In genomic region chr5:1284336-1284970, GRCh38 we compare ENCODE assay signal across 15 cellular contexts. TPM values are rescaled to one million over a fixed set of nuclear protein-coding genes. Genes with fewer than 3 reads are reported as not detected.
A peak's percentile ranks its signal among the peaks of the same experiment; 100 is the strongest.
DNase-seq lines count a peak whose midpoint lies in the region; ATAC-seq and TF ChIP-seq lines count a peak whose summit lies in the region.
"Not testable (repeated sequence)": the region's sequence is repeated elsewhere in the genome, so short reads cannot be mapped to it uniquely, and the experiment has no call there.
"Had no signal": no experiment of that assay in that cellular context is flagged by ENCODE, and none has a peak within 500 bp of the region (broad histone marks: within the 10 kb centered on the region; RNA-seq: fewer than 3 reads in every experiment).

No MANE protein-coding gene starts in this region.

- H3K4me1 Mint-ChIP-seq in activated B cell treated with CpG ODN at 0.5 μM for 24 hours; activated naive CD4-positive, alpha-beta T cell treated with anti-CD3 and anti-CD28 coated beads, Interleukin-2, amount 10 ng/mL, durations not matched to agents 7 days and 5 days; glutamatergic neuron (ENCODE audit: low read depth, unreplicated experiment); osteocyte (ENCODE audit: unreplicated experiment); type B pancreatic cell (ENCODE audit: unreplicated experiment): not testable (repeated sequence)

- H3K9me3 ChIP-seq in Karpas-422 (ENCODE audit: low read length), result not testable (repeated sequence)

- H3K9ac ChIP-seq in Karpas-422 (ENCODE audit: low read length), result not testable (repeated sequence)

- ATAC-seq in activated B cell treated with CpG ODN at 0.5 μM for 24 hours (ENCODE audit: low read depth); left lobe of liver: not testable (repeated sequence)

- not testable (repeated sequence) for H3K27me3 ChIP-seq in Karpas-422 (ENCODE audit: low read length)

- not testable (repeated sequence) for TF ChIP-seq CTCF in activated B cell treated with CpG ODN at 0.5 μM for 24 hours (IDR thresholded peaks at IDR 0.05); glutamatergic neuron (IDR thresholded peaks at IDR 0.05; ENCODE audit: partially characterized antibody, unreplicated experiment); osteocyte (IDR thresholded peaks at IDR 0.05); type B pancreatic cell (conservative IDR thresholded peaks at IDR 0.05)

- H3K36me3 Mint-ChIP-seq in activated B cell treated with CpG ODN at 0.5 μM for 24 hours (ENCODE audit: low read depth); osteocyte (ENCODE audit: unreplicated experiment); type B pancreatic cell: not testable (repeated sequence)
- H3K36me3 Mint-ChIP-seq in activated naive CD4-positive, alpha-beta T cell treated with anti-CD3 and anti-CD28 coated beads, Interleukin-2, amount 10 ng/mL, durations not matched to agents 7 days and 5 days, result peaks cover 11% of the 10 kb centered on the region
- peaks cover 16% of the 10 kb centered on the region for H3K36me3 Mint-ChIP-seq in glutamatergic neuron (ENCODE audit: unreplicated experiment)

- not testable (repeated sequence) for H3K27me3 Mint-ChIP-seq in activated B cell treated with CpG ODN at 0.5 μM for 24 hours; activated naive CD4-positive, alpha-beta T cell treated with anti-CD3 and anti-CD28 coated beads, Interleukin-2, amount 10 ng/mL, durations not matched to agents 7 days and 5 days; glutamatergic neuron (ENCODE audit: unreplicated experiment); osteocyte (ENCODE audit: unreplicated experiment); type B pancreatic cell

- CTCF ChIA-PET in activated B cell treated with CpG ODN at 0.5 μM for 24 hours (lab: Charles Lee), result not testable (repeated sequence)
- CTCF ChIA-PET in activated naive CD4-positive, alpha-beta T cell treated with anti-CD3 and anti-CD28 coated beads, Interleukin-2, amount 10 ng/mL, durations not matched to agents 7 days and 5 days (lab: Charles Lee), result interaction anchor here (0.9 to 1.2 kb wide), 3 partner anchors 12 to 96 kb away, joined by 3 read pairs; no protein-coding TSS in a partner anchor

- not testable (repeated sequence) for H3K4me3 ChIP-seq in Karpas-422 (ENCODE audit: low read length)

- DNase-seq in 8988T (peak; percentile 5), Karpas-422 (peak; percentile 9), activated B cell treated with CpG ODN at 0.5 μM for 24 hours (peak; percentile 8), left lobe of liver (ENCODE audit: low spot score) (peak; percentile 24), osteocyte (ENCODE audit: extremely low spot score, unreplicated experiment) (peak; percentile 73), type B pancreatic cell (ENCODE audit: extremely low spot score, unreplicated experiment) (peak; percentile 43)
- DNase-seq in activated naive CD4-positive, alpha-beta T cell treated with anti-CD3 and anti-CD28 coated beads, Interleukin-2, amount 10 ng/mL, durations not matched to agents 7 days and 5 days, result peak; percentile 10
- not testable (repeated sequence) for DNase-seq in glutamatergic neuron

- intact Hi-C loops in activated B cell treated with CpG ODN at 0.5 μM for 24 hours (cut with micrococcal nuclease), result not testable (repeated sequence)

- not testable (repeated sequence) for H3K4me3 Mint-ChIP-seq in activated B cell treated with CpG ODN at 0.5 μM for 24 hours; activated naive CD4-positive, alpha-beta T cell treated with anti-CD3 and anti-CD28 coated beads, Interleukin-2, amount 10 ng/mL, durations not matched to agents 7 days and 5 days; glutamatergic neuron (ENCODE audit: unreplicated experiment); osteocyte (ENCODE audit: unreplicated experiment); type B pancreatic cell

- not testable (repeated sequence) for H3K36me3 ChIP-seq in Karpas-422 (ENCODE audit: insufficient read depth, low read length)

- not testable (repeated sequence) for H3K4me2 ChIP-seq in Karpas-422 (ENCODE audit: low read depth, low read length, poor library complexity, severe bottlenecking)

- POLR2A ChIA-PET in activated B cell treated with CpG ODN at 0.5 μM for 24 hours (lab: Charles Lee), result not testable (repeated sequence)

- not testable (repeated sequence) for H3K27ac ChIP-seq in Karpas-422 (ENCODE audit: low read length)

- H3K27ac Mint-ChIP-seq in activated B cell treated with CpG ODN at 0.5 μM for 24 hours; activated naive CD4-positive, alpha-beta T cell treated with anti-CD3 and anti-CD28 coated beads, Interleukin-2, amount 10 ng/mL, durations not matched to agents 7 days and 5 days; osteocyte (ENCODE audit: unreplicated experiment); type B pancreatic cell: not testable (repeated sequence)
- H3K27ac Mint-ChIP-seq in glutamatergic neuron (ENCODE audit: unreplicated experiment), result peak overlapping the region; percentile 77

- H3K4me1 ChIP-seq in Karpas-422 (ENCODE audit: low read length), result not testable (repeated sequence)

- H3K79me2 ChIP-seq in Karpas-422 (ENCODE audit: low read length), result peaks cover 13% of the 10 kb centered on the region; the same call in 1 of the 2 replicates

- not testable (repeated sequence) for H4K20me1 ChIP-seq in Karpas-422 (ENCODE audit: insufficient read depth, low read depth, low read length)

- not testable (repeated sequence) for H2AFZ ChIP-seq in Karpas-422 (ENCODE audit: low read length)

- H3K9me2 ChIP-seq in Karpas-422 (replicated peaks; ENCODE audit: insufficient read depth, low read length), result not testable (repeated sequence)

- not testable (repeated sequence) for H3K9me3 Mint-ChIP-seq in activated B cell treated with CpG ODN at 0.5 μM for 24 hours; osteocyte (ENCODE audit: unreplicated experiment); type B pancreatic cell
- peaks cover 10% of the 10 kb centered on the region for H3K9me3 Mint-ChIP-seq in activated naive CD4-positive, alpha-beta T cell treated with anti-CD3 and anti-CD28 coated beads, Interleukin-2, amount 10 ng/mL, durations not matched to agents 7 days and 5 days
- H3K9me3 Mint-ChIP-seq in glutamatergic neuron (ENCODE audit: unreplicated experiment), result peaks cover 19% of the 10 kb centered on the region

RNA-seq across cellular contexts. Expression of gene TERT, which starts 10.4 kb away (rescaled TPM):
- 2.2 and 3.3 TPM in 2 replicates for total RNA-seq in Karpas-422 (2014; rRNA removed; shearing (Covaris generic); ENCODE audit: low replicate concordance)
- total RNA-seq in activated B cell treated with CpG ODN at 0.5 μM for 24 hours (0.22 and 0.35 TPM in 2 replicates), glutamatergic neuron (ENCODE audit: unreplicated experiment) (2.9 TPM), left lobe of liver (0.10 TPM), osteocyte (not detected in 2 replicates), type B pancreatic cell (ENCODE audit: low replicate concordance) (1.7 and 2.4 TPM in 2 replicates)
- total RNA-seq: CD4-positive, alpha-beta memory T cell; GM23248 had no signal

RNA-seq across cellular contexts. Expression of gene SLC6A18, which starts 59.3 kb away (rescaled TPM):
- total RNA-seq in Karpas-422 (2014; rRNA removed; shearing (Covaris generic); ENCODE audit: low replicate concordance), result not detected in 2 replicates
- not detected in 2 replicates for total RNA-seq in activated B cell treated with CpG ODN at 0.5 μM for 24 hours
- not detected for total RNA-seq in glutamatergic neuron (ENCODE audit: unreplicated experiment)
- not detected for total RNA-seq in left lobe of liver
- total RNA-seq in osteocyte, result not detected in 2 replicates
- total RNA-seq in type B pancreatic cell (ENCODE audit: low replicate concordance), result 0.41 and 0.48 TPM in 2 replicates
- total RNA-seq: A673; CD4-positive, alpha-beta memory T cell; Daoy; GM23248; H4; HFFc6; HT1080 had no signal
